In genomic region chr15:88220443-88221186, GRCh38 we compare ENCODE assay signal across 32 cellular contexts. TPM values are rescaled to one million over a fixed set of nuclear protein-coding genes. Genes with fewer than 3 reads are reported as not detected.
"Had no signal": no experiment of that assay in that cellular context is flagged by ENCODE, and none has a peak within 500 bp of the region (broad histone marks: within the 10 kb centered on the region; RNA-seq: fewer than 3 reads in every experiment).

No MANE protein-coding gene starts in this region.

- H3K4me3 Mint-ChIP-seq: activated CD8-positive, alpha-beta T cell treated with anti-CD3 and anti-CD28 coated beads for 36 hours; activated naive CD8-positive, alpha-beta T cell treated with anti-CD3 and anti-CD28 coated beads for 36 hours; activated T-cell treated with anti-CD3 and anti-CD28 coated beads, Interleukin-2, amount 50 U/mL, for 72 hours; activated T-helper 17 cell treated with anti-CD3 and anti-CD28 coated beads, Interleukin-2, amount 50 U/mL, for 72 hours had no signal

- ATAC-seq: activated CD8-positive, alpha-beta T cell treated with anti-CD3 and anti-CD28 coated beads for 36 hours; activated T-cell treated with anti-CD3 and anti-CD28 coated beads, Interleukin-2, amount 50 U/mL, for 72 hours; activated T-helper 17 cell treated with anti-CD3 and anti-CD28 coated beads, Interleukin-2, amount 50 U/mL, for 72 hours; K562; Panc1 had no signal

- H3K4me3 ChIP-seq: breast epithelium, K562, SJCRH30, SK-N-MC had no signal

- H3K27me3 Mint-ChIP-seq: activated naive CD8-positive, alpha-beta T cell treated with anti-CD3 and anti-CD28 coated beads for 36 hours had no signal

- H3K27ac ChIP-seq: breast epithelium, SJCRH30, SK-N-MC, WERI-Rb-1 had no signal

- H3K9me3 ChIP-seq: ascending aorta, breast epithelium, SJCRH30 had no signal

- H3K9me3 Mint-ChIP-seq: activated CD8-positive, alpha-beta T cell treated with anti-CD3 and anti-CD28 coated beads for 36 hours; activated naive CD8-positive, alpha-beta T cell treated with anti-CD3 and anti-CD28 coated beads for 36 hours; activated T-cell treated with anti-CD3 and anti-CD28 coated beads, Interleukin-2, amount 50 U/mL, for 72 hours; activated T-helper 17 cell treated with anti-CD3 and anti-CD28 coated beads, Interleukin-2, amount 50 U/mL, for 72 hours had no signal

- H3K27me3 ChIP-seq: ascending aorta, breast epithelium, SJCRH30 had no signal

- H3K4me1 Mint-ChIP-seq: activated naive CD8-positive, alpha-beta T cell treated with anti-CD3 and anti-CD28 coated beads for 36 hours; activated T-helper 17 cell treated with anti-CD3 and anti-CD28 coated beads, Interleukin-2, amount 50 U/mL, for 72 hours had no signal

- H3K36me3 ChIP-seq: ascending aorta, breast epithelium, SJCRH30, WERI-Rb-1 had no signal

- H3K27ac Mint-ChIP-seq: activated CD8-positive, alpha-beta T cell treated with anti-CD3 and anti-CD28 coated beads for 36 hours; activated naive CD8-positive, alpha-beta T cell treated with anti-CD3 and anti-CD28 coated beads for 36 hours; activated T-cell treated with anti-CD3 and anti-CD28 coated beads, Interleukin-2, amount 50 U/mL, for 72 hours; activated T-helper 17 cell treated with anti-CD3 and anti-CD28 coated beads, Interleukin-2, amount 50 U/mL, for 72 hours had no signal

- DNase-seq: activated CD4-positive, alpha-beta T cell treated with anti-CD3 and anti-CD28 coated beads for 1 hour; activated CD4-positive, alpha-beta T cell treated with anti-CD3 and anti-CD28 coated beads for 48 hours; activated CD4-positive, alpha-beta T cell treated with anti-CD3 and anti-CD28 coated beads, Interleukin-2, amount 50 U/mL, for 4 hours; activated CD4-positive, CD25-positive, alpha-beta regulatory T cell; activated CD8-positive, alpha-beta T cell treated with anti-CD3 and anti-CD28 coated beads for 36 hours; activated effector memory CD4-positive, alpha-beta T cell treated with anti-CD3 and anti-CD28 coated beads, Interleukin-2, amount 50 U/mL, for 16 hours; activated naive CD4-positive, alpha-beta T cell; activated naive CD4-positive, alpha-beta T cell treated with anti-CD3 and anti-CD28 coated beads, Interleukin-2, amount 50 U/mL, for 16 hours; activated naive CD8-positive, alpha-beta T cell treated with anti-CD3 and anti-CD28 coated beads for 36 hours; activated T-cell treated with anti-CD3 and anti-CD28 coated beads, Interleukin-2, amount 50 U/mL, for 1 hour; activated T-cell treated with anti-CD3 and anti-CD28 coated beads, Interleukin-2, amount 50 U/mL, for 72 hours; IMR-90; NCI-H1105; NCI-H1436; NCI-H1694; NCI-H1930; NCI-H2081 treated with DMSO at 0.1 percent for 48 hours; NCI-H226; NCI-H524 treated with DMSO at 0.1 percent for 48 hours; SHP77; SJCRH30; T1000; WERI-Rb-1 had no signal

- H3K4me1 ChIP-seq: breast epithelium had no signal

- H3K36me3 Mint-ChIP-seq: activated naive CD8-positive, alpha-beta T cell treated with anti-CD3 and anti-CD28 coated beads for 36 hours had no signal

RNA-seq across cellular contexts. Expression of gene NTRK3, which starts 35.9 kb away (rescaled TPM):
- total RNA-seq: activated CD8-positive, alpha-beta memory T cell treated with anti-CD3 and anti-CD28 coated beads for 36 hours; activated CD8-positive, alpha-beta T cell treated with anti-CD3 and anti-CD28 coated beads for 36 hours; activated naive CD8-positive, alpha-beta T cell treated with anti-CD3 and anti-CD28 coated beads for 36 hours; NCI-H460; T-helper 2 cell treated with Interferon-gamma antibody and Interleukin-4, amounts not matched to agents 100 ng/mL and 5 ng/mL, for 36 hours had no signal
